In the genomic region with DNA sequence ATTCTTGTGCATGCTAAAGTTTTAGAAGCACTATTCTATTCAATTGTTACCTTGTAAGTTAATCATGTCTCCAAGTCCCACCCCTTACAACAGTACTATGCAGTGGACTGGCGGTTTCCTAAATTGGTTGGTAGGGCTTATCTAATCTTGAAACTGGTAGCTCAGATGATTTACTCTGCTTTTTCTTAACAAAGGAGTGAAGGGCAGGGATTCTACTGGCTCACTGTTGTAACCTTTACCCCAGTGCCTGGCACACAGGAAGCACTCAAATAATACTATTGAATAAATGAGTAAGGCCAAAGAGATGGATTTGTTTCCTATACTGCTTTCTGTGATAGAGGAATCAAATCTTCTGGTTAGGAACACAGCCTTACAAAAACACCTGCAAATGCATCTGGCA, we compare ENCODE assay signal across 25 cellular contexts. TPM values are rescaled to one million over a fixed set of nuclear protein-coding genes. Genes with fewer than 3 reads are reported as not detected.
"Had no signal": no experiment of that assay in that cellular context is flagged by ENCODE, and none has a peak within 500 bp of the region (broad histone marks: within the 10 kb centered on the region; RNA-seq: fewer than 3 reads in every experiment).

No MANE protein-coding gene starts in this region.

- H3K9me3 ChIP-seq: SJCRH30 had no signal

- DNase-seq: activated CD4-positive, alpha-beta T cell treated with anti-CD3 and anti-CD28 coated beads for 48 hours; activated CD4-positive, alpha-beta T cell treated with anti-CD3 and anti-CD28 coated beads, Interleukin-2, amount 50 U/mL, for 4 hours; activated CD4-positive, CD25-positive, alpha-beta regulatory T cell treated with anti-CD3 and anti-CD28 coated beads, Interleukin-2, amount 50 U/mL, for 72 hours; activated effector memory CD4-positive, alpha-beta T cell treated with anti-CD3 and anti-CD28 coated beads, Interleukin-2, amount 50 U/mL, for 16 hours; activated naive CD4-positive, alpha-beta T cell treated with Interleukin-2 at 50 U/mL for 16 hours; activated naive CD8-positive, alpha-beta T cell treated with anti-CD3 and anti-CD28 coated beads, Interleukin-2, amount 50 U/mL, for 24 hours; activated T-cell treated with anti-CD3 and anti-CD28 coated beads, Interleukin-2, amount 50 U/mL, for 4 hours; brain microvascular endothelial cell; cerebellar nuclear complex; Karpas-422; NCI-H1105 treated with DMSO at 0.1 percent for 48 hours; NCI-H1436 treated with DMSO at 0.1 percent for 48 hours; NCI-H187; NCI-H2081; NCI-H510A treated with DMSO at 0.1 percent for 48 hours; NCI-H69; SJCRH30; SW 1271 had no signal

- H3K27ac ChIP-seq: brain microvascular endothelial cell, cardiac muscle cell, SJCRH30 had no signal

- H3K4me3 ChIP-seq: cardiac muscle cell, K562, SJCRH30 had no signal

- H3K36me3 ChIP-seq: brain microvascular endothelial cell, cardiac muscle cell had no signal

- H3K27me3 ChIP-seq: brain microvascular endothelial cell, cardiac muscle cell, SJCRH30 had no signal

- ATAC-seq: activated naive CD4-positive, alpha-beta T cell treated with anti-CD3 and anti-CD28 coated beads, Interleukin-2, amount 50 U/mL, for 72 hours; activated naive CD8-positive, alpha-beta T cell treated with anti-CD3 and anti-CD28 coated beads, Interleukin-2, amount 50 U/mL, for 24 hours; activated T-cell treated with anti-CD3 and anti-CD28 coated beads, Interleukin-2, amount 50 U/mL, for 4 hours; K562; Right ventricle myocardium inferior; SK-N-SH treated with all-trans-retinoic acid at 6 μM for 48 hours had no signal

- H3K4me1 ChIP-seq: SJCRH30 had no signal

RNA-seq across cellular contexts. Expression of a gene that starts 57.2 kb away (rescaled TPM):
- total RNA-seq: activated naive CD4-positive, alpha-beta T cell treated with anti-CD3 and anti-CD28 coated beads, Interleukin-2, amount 50 U/mL, for 72 hours; activated T-cell treated with anti-CD3 and anti-CD28 coated beads, Interleukin-2, amount 50 U/mL, for 4 hours; cardiac muscle cell; K562; Right ventricle myocardium inferior; RPMI7951; SJCRH30; T-helper 1 cell treated with Interleukin-12 subunit alpha and Interleukin-12 subunit beta and Interleukin-4 antibody, amounts not matched to agents 30 ng/mL and 1 ng/mL, for 36 hours had no signal
